Comparison of ENCODE assay signal across 2 cellular contexts in the genomic region with DNA sequence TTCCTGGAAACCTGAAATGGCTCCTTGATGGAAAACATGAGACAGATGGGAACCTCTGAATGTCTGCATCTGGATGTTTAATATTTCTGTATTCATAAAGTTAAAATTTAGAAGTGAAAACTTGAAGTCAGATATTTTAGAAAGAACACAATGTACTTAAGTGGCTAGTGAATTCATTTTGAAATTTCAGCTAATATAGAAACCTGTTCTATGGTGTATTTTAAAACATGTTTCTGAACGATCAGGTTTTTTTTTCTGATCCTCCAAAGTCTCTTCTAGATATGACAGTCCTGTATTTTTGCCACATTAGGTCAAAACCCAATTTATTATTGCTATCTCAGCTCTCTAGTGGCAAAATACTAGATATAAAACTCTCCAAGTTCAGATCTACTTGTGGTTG.
TF ChIP-seq lines count a peak whose summit lies in the region.

No MANE protein-coding gene starts in this region.

TF ChIP-seq in HCT116, 20 proteins besides CTCF, POLR2A, EP300 and RAD21 (continued from another document):
- TF ChIP-seq, protein P1, sequence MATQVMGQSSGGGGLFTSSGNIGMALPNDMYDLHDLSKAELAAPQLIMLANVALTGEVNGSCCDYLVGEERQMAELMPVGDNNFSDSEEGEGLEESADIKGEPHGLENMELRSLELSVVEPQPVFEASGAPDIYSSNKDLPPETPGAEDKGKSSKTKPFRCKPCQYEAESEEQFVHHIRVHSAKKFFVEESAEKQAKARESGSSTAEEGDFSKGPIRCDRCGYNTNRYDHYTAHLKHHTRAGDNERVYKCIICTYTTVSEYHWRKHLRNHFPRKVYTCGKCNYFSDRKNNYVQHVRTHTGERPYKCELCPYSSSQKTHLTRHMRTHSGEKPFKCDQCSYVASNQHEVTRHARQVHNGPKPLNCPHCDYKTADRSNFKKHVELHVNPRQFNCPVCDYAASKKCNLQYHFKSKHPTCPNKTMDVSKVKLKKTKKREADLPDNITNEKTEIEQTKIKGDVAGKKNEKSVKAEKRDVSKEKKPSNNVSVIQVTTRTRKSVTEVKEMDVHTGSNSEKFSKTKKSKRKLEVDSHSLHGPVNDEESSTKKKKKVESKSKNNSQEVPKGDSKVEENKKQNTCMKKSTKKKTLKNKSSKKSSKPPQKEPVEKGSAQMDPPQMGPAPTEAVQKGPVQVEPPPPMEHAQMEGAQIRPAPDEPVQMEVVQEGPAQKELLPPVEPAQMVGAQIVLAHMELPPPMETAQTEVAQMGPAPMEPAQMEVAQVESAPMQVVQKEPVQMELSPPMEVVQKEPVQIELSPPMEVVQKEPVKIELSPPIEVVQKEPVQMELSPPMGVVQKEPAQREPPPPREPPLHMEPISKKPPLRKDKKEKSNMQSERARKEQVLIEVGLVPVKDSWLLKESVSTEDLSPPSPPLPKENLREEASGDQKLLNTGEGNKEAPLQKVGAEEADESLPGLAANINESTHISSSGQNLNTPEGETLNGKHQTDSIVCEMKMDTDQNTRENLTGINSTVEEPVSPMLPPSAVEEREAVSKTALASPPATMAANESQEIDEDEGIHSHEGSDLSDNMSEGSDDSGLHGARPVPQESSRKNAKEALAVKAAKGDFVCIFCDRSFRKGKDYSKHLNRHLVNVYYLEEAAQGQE (IDR thresholded peaks at IDR 0.05; ENCODE audit: low read depth): no peak
- no peak for TF ChIP-seq SRF (IDR thresholded peaks at IDR 0.05; ENCODE audit: low read depth)
- no peak for TF ChIP-seq ZNF274 (IDR thresholded peaks at IDR 0.05; ENCODE audit: low read depth, low read length)
- no peak for TF ChIP-seq ELF1 (IDR thresholded peaks at IDR 0.05; ENCODE audit: borderline replicate concordance, low read depth)
- TF ChIP-seq CEBPB (IDR thresholded peaks at IDR 0.05; ENCODE audit: low read depth): no peak
- TF ChIP-seq EGR1 (IDR thresholded peaks at IDR 0.05; ENCODE audit: low read depth): no peak
- no peak for TF ChIP-seq ATF3 (IDR thresholded peaks at IDR 0.05)
- no peak for TF ChIP-seq SP1 (IDR thresholded peaks at IDR 0.05; ENCODE audit: low read depth)
- no peak for TF ChIP-seq ZBTB33 (IDR thresholded peaks at IDR 0.05; ENCODE audit: extremely low read depth, insufficient replicate concordance, low read length)
- no peak for TF ChIP-seq TCF7L2 (IDR thresholded peaks at IDR 0.05; ENCODE audit: borderline replicate concordance, extremely low read depth, insufficient read depth, insufficient read length)
- no peak for TF ChIP-seq EZH2 (IDR thresholded peaks at IDR 0.05)
- no peak for TF ChIP-seq FOSL1 (IDR thresholded peaks at IDR 0.05; ENCODE audit: low read depth)
- TF ChIP-seq YY1 (IDR thresholded peaks at IDR 0.05; ENCODE audit: extremely low read depth, insufficient replicate concordance, low read depth, low read length): no peak
TF ChIP-seq in HCT116: peak in this region for 0.

TF ChIP-seq in GM23338, 12 proteins besides CTCF, POLR2A, EP300 and RAD21 (continued from another document):
- TF ChIP-seq, protein P2, sequence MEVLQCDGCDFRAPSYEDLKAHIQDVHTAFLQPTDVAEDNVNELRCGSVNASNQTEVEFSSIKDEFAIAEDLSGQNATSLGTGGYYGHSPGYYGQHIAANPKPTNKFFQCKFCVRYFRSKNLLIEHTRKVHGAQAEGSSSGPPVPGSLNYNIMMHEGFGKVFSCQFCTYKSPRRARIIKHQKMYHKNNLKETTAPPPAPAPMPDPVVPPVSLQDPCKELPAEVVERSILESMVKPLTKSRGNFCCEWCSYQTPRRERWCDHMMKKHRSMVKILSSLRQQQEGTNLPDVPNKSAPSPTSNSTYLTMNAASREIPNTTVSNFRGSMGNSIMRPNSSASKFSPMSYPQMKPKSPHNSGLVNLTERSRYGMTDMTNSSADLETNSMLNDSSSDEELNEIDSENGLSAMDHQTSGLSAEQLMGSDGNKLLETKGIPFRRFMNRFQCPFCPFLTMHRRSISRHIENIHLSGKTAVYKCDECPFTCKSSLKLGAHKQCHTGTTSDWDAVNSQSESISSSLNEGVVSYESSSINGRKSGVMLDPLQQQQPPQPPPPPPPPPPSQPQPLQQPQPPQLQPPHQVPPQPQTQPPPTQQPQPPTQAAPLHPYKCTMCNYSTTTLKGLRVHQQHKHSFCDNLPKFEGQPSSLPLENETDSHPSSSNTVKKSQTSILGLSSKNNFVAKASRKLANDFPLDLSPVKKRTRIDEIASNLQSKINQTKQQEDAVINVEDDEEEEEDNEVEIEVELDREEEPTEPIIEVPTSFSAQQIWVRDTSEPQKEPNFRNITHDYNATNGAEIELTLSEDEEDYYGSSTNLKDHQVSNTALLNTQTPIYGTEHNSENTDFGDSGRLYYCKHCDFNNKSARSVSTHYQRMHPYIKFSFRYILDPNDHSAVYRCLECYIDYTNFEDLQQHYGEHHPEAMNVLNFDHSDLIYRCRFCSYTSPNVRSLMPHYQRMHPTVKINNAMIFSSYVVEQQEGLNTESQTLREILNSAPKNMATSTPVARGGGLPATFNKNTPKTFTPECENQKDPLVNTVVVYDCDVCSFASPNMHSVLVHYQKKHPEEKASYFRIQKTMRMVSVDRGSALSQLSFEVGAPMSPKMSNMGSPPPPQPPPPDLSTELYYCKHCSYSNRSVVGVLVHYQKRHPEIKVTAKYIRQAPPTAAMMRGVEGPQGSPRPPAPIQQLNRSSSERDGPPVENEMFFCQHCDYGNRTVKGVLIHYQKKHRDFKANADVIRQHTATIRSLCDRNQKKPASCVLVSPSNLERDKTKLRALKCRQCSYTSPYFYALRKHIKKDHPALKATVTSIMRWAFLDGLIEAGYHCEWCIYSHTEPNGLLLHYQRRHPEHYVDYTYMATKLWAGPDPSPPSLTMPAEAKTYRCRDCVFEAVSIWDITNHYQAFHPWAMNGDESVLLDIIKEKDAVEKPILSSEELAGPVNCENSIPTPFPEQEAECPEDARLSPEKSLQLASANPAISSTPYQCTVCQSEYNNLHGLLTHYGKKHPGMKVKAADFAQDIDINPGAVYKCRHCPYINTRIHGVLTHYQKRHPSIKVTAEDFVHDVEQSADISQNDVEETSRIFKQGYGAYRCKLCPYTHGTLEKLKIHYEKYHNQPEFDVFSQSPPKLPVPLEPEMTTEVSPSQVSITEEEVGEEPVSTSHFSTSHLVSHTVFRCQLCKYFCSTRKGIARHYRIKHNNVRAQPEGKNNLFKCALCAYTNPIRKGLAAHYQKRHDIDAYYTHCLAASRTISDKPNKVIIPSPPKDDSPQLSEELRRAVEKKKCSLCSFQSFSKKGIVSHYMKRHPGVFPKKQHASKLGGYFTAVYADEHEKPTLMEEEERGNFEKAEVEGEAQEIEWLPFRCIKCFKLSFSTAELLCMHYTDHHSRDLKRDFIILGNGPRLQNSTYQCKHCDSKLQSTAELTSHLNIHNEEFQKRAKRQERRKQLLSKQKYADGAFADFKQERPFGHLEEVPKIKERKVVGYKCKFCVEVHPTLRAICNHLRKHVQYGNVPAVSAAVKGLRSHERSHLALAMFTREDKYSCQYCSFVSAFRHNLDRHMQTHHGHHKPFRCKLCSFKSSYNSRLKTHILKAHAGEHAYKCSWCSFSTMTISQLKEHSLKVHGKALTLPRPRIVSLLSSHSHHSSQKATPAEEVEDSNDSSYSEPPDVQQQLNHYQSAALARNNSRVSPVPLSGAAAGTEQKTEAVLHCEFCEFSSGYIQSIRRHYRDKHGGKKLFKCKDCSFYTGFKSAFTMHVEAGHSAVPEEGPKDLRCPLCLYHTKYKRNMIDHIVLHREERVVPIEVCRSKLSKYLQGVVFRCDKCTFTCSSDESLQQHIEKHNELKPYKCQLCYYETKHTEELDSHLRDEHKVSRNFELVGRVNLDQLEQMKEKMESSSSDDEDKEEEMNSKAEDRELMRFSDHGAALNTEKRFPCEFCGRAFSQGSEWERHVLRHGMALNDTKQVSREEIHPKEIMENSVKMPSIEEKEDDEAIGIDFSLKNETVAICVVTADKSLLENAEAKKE (CRISPR knock-in tag; IDR thresholded peaks at IDR 0.05): no peak
- TF ChIP-seq, protein P1 (IDR thresholded peaks at IDR 0.05; ENCODE audit: unreplicated experiment): no peak
- no peak for TF ChIP-seq POLR2AphosphoS5 (IDR thresholded peaks at IDR 0.05; ENCODE audit: low read depth)
- no peak for TF ChIP-seq NANOG (IDR thresholded peaks at IDR 0.05; ENCODE audit: borderline replicate concordance)
- no peak for TF ChIP-seq EZH2phosphoT487 (IDR thresholded peaks at IDR 0.05; ENCODE audit: unreplicated experiment)
- TF ChIP-seq, protein P3, sequence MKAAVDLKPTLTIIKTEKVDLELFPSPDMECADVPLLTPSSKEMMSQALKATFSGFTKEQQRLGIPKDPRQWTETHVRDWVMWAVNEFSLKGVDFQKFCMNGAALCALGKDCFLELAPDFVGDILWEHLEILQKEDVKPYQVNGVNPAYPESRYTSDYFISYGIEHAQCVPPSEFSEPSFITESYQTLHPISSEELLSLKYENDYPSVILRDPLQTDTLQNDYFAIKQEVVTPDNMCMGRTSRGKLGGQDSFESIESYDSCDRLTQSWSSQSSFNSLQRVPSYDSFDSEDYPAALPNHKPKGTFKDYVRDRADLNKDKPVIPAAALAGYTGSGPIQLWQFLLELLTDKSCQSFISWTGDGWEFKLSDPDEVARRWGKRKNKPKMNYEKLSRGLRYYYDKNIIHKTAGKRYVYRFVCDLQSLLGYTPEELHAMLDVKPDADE (IDR thresholded peaks at IDR 0.05): no peak
- TF ChIP-seq CREB1 (CRISPR knock-in tag; IDR thresholded peaks at IDR 0.05; ENCODE audit: low read depth): no peak
- TF ChIP-seq JUNB (IDR thresholded peaks at IDR 0.05; ENCODE audit: unreplicated experiment): no peak
- no peak for TF ChIP-seq STAT1 (IDR thresholded peaks at IDR 0.05; ENCODE audit: unreplicated experiment)
- no peak for TF ChIP-seq EZH2 (IDR thresholded peaks at IDR 0.05; ENCODE audit: low read depth, unreplicated experiment)
- TF ChIP-seq ZNF114 (CRISPR knock-in tag; IDR thresholded peaks at IDR 0.05): no peak
